16 cellular contexts compared by ENCODE assay signal in the genomic region with DNA sequence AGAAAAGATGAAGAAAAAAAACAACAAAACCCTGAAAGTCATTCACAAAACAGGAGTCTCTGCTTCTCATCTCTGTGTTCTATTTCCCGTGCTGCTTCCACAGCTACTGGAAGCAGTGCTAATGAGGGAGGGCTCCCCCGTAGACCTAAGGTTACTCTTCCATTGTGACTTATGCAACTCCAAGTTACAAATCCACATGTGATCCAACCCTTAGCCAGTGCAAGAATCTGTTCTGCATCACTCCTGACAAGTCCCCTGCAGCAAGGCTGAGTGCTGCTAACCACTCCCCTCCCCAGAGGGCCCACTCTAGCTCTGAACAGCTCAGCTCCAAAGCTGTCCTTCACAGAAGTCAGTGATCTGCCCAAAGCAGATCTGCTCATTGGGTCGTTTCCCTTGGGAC. TPM values are rescaled to one million over a fixed set of nuclear protein-coding genes. Genes with fewer than 3 reads are reported as not detected.
A peak's percentile ranks its signal among the peaks of the same experiment; 100 is the strongest.
DNase-seq lines count a peak whose midpoint lies in the region; ATAC-seq, FAIRE-seq and TF ChIP-seq lines count a peak whose summit lies in the region.
"Had no signal": no experiment of that assay in that cellular context is flagged by ENCODE, and none has a peak within 500 bp of the region (broad histone marks: within the 10 kb centered on the region; RNA-seq: fewer than 3 reads in every experiment).

No MANE protein-coding gene starts in this region.

- intact Hi-C loops in pancreas (cut with DNase I) = no loop called here

- H3K27ac Mint-ChIP-seq in endothelial cell (ENCODE audit: unreplicated experiment) = no peak overlapping the region
- H3K27ac Mint-ChIP-seq: CD4-positive, alpha-beta T cell; GM23338 had no signal

- H2AFZ ChIP-seq in hepatocyte = no peak overlapping the region
- H2AFZ ChIP-seq: GM23338 had no signal

- in situ Hi-C loops in GM13977 (cut with MboI; ENCODE audit: low pct_unique_long_range_greater_than_20kb, low sequenced_read_pairs, unreplicated experiment) = loop anchor here (25.0 kb wide), 1 partner anchor 295 kb away; the partner anchor contains the start of gene MTF1

- peaks cover 7% of the 10 kb centered on the region for H3K4me1 Mint-ChIP-seq in endothelial cell (ENCODE audit: unreplicated experiment)
- H3K4me1 Mint-ChIP-seq: GM23338 had no signal

- H3K79me2 ChIP-seq in hepatocyte = no peaks in the 10 kb centered on the region

- no peak overlapping the region for H3K4me3 ChIP-seq in hepatocyte
- no peak overlapping the region for H3K4me3 ChIP-seq in pancreas
- H3K4me3 ChIP-seq: BLaER1 treated with 17β-estradiol and CSF1 and Interleukin-3, amounts not matched to agents 10 nM and 100 nM; GM23338 had no signal

- 50% methylated on average over 3 of the region's 3 CpGs for WGBS in hepatocyte (ENCODE audit: low lambda C conversion rate, missing lambda C conversion rate)
- 75 to 80% methylated on average over 3 of the region's 3 CpGs for WGBS in pancreas, 2 donors

- H3K4me1 ChIP-seq in hepatocyte (ENCODE audit: insufficient read depth) = no peaks in the 10 kb centered on the region
- H3K4me1 ChIP-seq in pancreas = no peaks in the 10 kb centered on the region
- H3K4me1 ChIP-seq: BLaER1 treated with 17β-estradiol and CSF1 and Interleukin-3, amounts not matched to agents 10 nM and 100 nM had no signal

- peak; percentile 97 for DNase-seq in amniotic epithelial cell (ENCODE audit: low read depth)
- DNase-seq in endothelial cell (ENCODE audit: low spot score) = no peak
- DNase-seq in hepatocyte (ENCODE audit: low spot score) = peak; percentile 56
- no peak for DNase-seq in pancreas
- DNase-seq in GM13977 (ENCODE audit: low spot score) = no peak
- no peak for DNase-seq in NCI-H1092 (lab: John Stamatoyannopoulos, UW)
- DNase-seq in NCI-H1417 (lab: John Stamatoyannopoulos, UW) = no peak
- DNase-seq: ACHN; Calu3; CD4-positive, alpha-beta T cell; DMS 273 treated with DMSO at 0.1 percent for 48 hours; H7 had no signal

- no peaks in the 10 kb centered on the region for H3K27me3 Mint-ChIP-seq in endothelial cell (ENCODE audit: unreplicated experiment)
- H3K27me3 Mint-ChIP-seq: CD4-positive, alpha-beta T cell had no signal

- no peaks in the 10 kb centered on the region for H4K20me1 ChIP-seq in hepatocyte (ENCODE audit: insufficient read depth, poor library complexity, severe bottlenecking)

- no peaks in the 10 kb centered on the region for H3K9me3 Mint-ChIP-seq in endothelial cell (ENCODE audit: unreplicated experiment)
- H3K9me3 Mint-ChIP-seq: CD4-positive, alpha-beta T cell; GM23338 had no signal

- no peak for TF ChIP-seq CTCF in endothelial cell (IDR thresholded peaks at IDR 0.05; ENCODE audit: unreplicated experiment)
- no peak for TF ChIP-seq CTCF in hepatocyte (IDR thresholded peaks at IDR 0.05; ENCODE audit: poor library complexity)
- no peak for TF ChIP-seq CTCF in pancreas (IDR thresholded peaks at IDR 0.05)
- no peak for TF ChIP-seq CTCF in GM13977 (IDR thresholded peaks at IDR 0.05; ENCODE audit: extremely low read depth, insufficient read depth, missing control alignments)

- peak in 3 of 4 donors; percentile 25 to 55 (median 53) for ATAC-seq in pancreas
- no peak for ATAC-seq in HG03139 (IDR thresholded peaks at IDR 0.05; ENCODE audit: unreplicated experiment)
- ATAC-seq: GM23338 had no signal

- no peaks in the 10 kb centered on the region for H3K9me3 ChIP-seq in hepatocyte (ENCODE audit: low read depth)
- no peaks in the 10 kb centered on the region for H3K9me3 ChIP-seq in pancreas
- H3K9me3 ChIP-seq: BLaER1 treated with 17β-estradiol and CSF1 and Interleukin-3, amounts not matched to agents 10 nM and 100 nM had no signal

- H3K36me3 Mint-ChIP-seq in endothelial cell (ENCODE audit: low read depth, unreplicated experiment) = peaks cover 60% of the 10 kb centered on the region

- H3K4me2 ChIP-seq in hepatocyte = no peak overlapping the region
- H3K4me2 ChIP-seq: BLaER1 treated with 17β-estradiol and CSF1 and Interleukin-3, amounts not matched to agents 10 nM and 100 nM; GM23338 had no signal

- H3K27me3 ChIP-seq in hepatocyte (no peaks in the 10 kb centered on the region), pancreas (no peaks in the 10 kb centered on the region)
- H3K27me3 ChIP-seq: BLaER1 treated with 17β-estradiol and CSF1 and Interleukin-3, amounts not matched to agents 10 nM and 100 nM had no signal

- peak overlapping the region; percentile 45 for H3K4me3 Mint-ChIP-seq in endothelial cell (ENCODE audit: unreplicated experiment)
- H3K4me3 Mint-ChIP-seq: CD4-positive, alpha-beta T cell; GM23338 had no signal

- no peaks in the 10 kb centered on the region for H3K9me2 ChIP-seq in hepatocyte (replicated peaks; ENCODE audit: insufficient read depth)

- H3K36me3 ChIP-seq in hepatocyte (replicated peaks; ENCODE audit: insufficient read depth, low read depth) (no peaks in the 10 kb centered on the region), pancreas (peaks cover 0 to 61% (median 35%) of the 10 kb centered on the region in 3 donors)

- FAIRE-seq in pancreas (lab: Jason Lieb, UNC) = no peak

- H3K27ac ChIP-seq in hepatocyte (no peak overlapping the region), pancreas (no peak overlapping the region)
- H3K27ac ChIP-seq: BLaER1 treated with 17β-estradiol and CSF1 and Interleukin-3, amounts not matched to agents 10 nM and 100 nM had no signal

RNA-seq across cellular contexts. Expression of gene DNALI1, which starts 10.3 kb away (rescaled TPM):
- total RNA-seq in endothelial cell (ENCODE audit: unreplicated experiment) = 13.0 TPM
- total RNA-seq in hepatocyte = 11.5 TPM in 2 replicates
- 33.1 and 38.8 TPM in 2 replicates for polyA plus RNA-seq in hepatocyte
- total RNA-seq in pancreas = 10 to 100 TPM in 5 of 6 donors, 1 to 10 TPM in 1; 8.7 to 16.3 (median 11.2) TPM
- 10 to 100 TPM; 38.4 to 61.0 TPM for polyA plus RNA-seq in pancreas
- total RNA-seq: A172; CD4-positive, alpha-beta T cell had no signal

RNA-seq across cellular contexts. Expression of gene SNIP1, which starts 12.9 kb away (rescaled TPM):
- total RNA-seq in endothelial cell (ENCODE audit: unreplicated experiment) (21.4 TPM), hepatocyte (10.5 and 10.9 TPM in 2 replicates), pancreas (1 to 10 TPM; 6.5 to 7.8 (median 7.0) TPM)
- polyA plus RNA-seq in hepatocyte (6.5 and 8.0 TPM in 2 replicates), pancreas (1 to 10 TPM; 2.7 to 5.9 TPM)

RNA-seq across cellular contexts. Expression of gene GNL2, which starts 28.7 kb away (rescaled TPM):
- 38.9 TPM for total RNA-seq in endothelial cell (ENCODE audit: unreplicated experiment)
- total RNA-seq in hepatocyte = 36.0 and 47.2 TPM in 2 replicates
- polyA plus RNA-seq in hepatocyte = 51.7 and 56.1 TPM in 2 replicates
- 10 to 100 TPM in 5 of 6 donors, 1 to 10 TPM in 1; 9.8 to 20.1 (median 17.1) TPM for total RNA-seq in pancreas
- 10 to 100 TPM; 50.6 to 69.1 TPM for polyA plus RNA-seq in pancreas

RNA-seq across cellular contexts. Expression of gene MEAF6, which starts 52.5 kb away (rescaled TPM):
- total RNA-seq in endothelial cell (ENCODE audit: unreplicated experiment) (50.6 TPM), hepatocyte (74.7 TPM in 2 replicates), pancreas (10 to 100 TPM; 26.1 to 39.7 (median 27.6) TPM)
- polyA plus RNA-seq in hepatocyte (46.5 and 62.8 TPM in 2 replicates), pancreas (10 to 100 TPM; 32.7 to 59.8 TPM)

Comparison
In these comparisons a context has a peak if more than half of its experiments do, and no peak if none do; other contexts are left out.
1. DNase-seq: peak in amniotic epithelial cell (single experiment) and hepatocyte (single experiment); none in endothelial cell (single experiment), pancreas (0 of 6), GM13977 (single experiment), NCI-H1092 (single experiment) and NCI-H1417 (0 of 3).